In genomic region chr2:231039821-231040364, GRCh38 we compare ENCODE assay signal across 1 cellular context.
A peak's percentile ranks its signal among the peaks of the same experiment; 100 is the strongest.
TF ChIP-seq lines count a peak whose summit lies in the region.

No MANE protein-coding gene starts in this region.

TF ChIP-seq in HepG2, 621 proteins besides CTCF, POLR2A, EP300 and RAD21 (continued from another document and continues in another):
- no peak for TF ChIP-seq ZBTB49 (CRISPR knock-in tag; IDR thresholded peaks at IDR 0.05; ENCODE audit: borderline replicate concordance)
- TF ChIP-seq STAT5B (CRISPR knock-in tag; IDR thresholded peaks at IDR 0.05), result no peak
- no peak; the same call in 1 of the 2 replicates for TF ChIP-seq BORCS8-MEF2B (CRISPR knock-in tag; IDR thresholded peaks at IDR 0.05)
- TF ChIP-seq TFDP1 (CRISPR knock-in tag; IDR thresholded peaks at IDR 0.05; ENCODE audit: borderline replicate concordance), result no peak
- no peak; the same call in 1 of the 2 replicates for TF ChIP-seq NR2F2 (IDR thresholded peaks at IDR 0.05; ENCODE audit: borderline replicate concordance, low read depth)
- no peak for TF ChIP-seq HCFC1 (IDR thresholded peaks at IDR 0.05; ENCODE audit: low read depth, low read length)
- TF ChIP-seq ZNF513 (CRISPR knock-in tag; conservative IDR thresholded peaks at IDR 0.05), result no peak
- TF ChIP-seq SP5 (CRISPR knock-in tag; IDR thresholded peaks at IDR 0.05; ENCODE audit: borderline replicate concordance, low read depth), result peak; percentile 84
- TF ChIP-seq ZSCAN12 (CRISPR knock-in tag; IDR thresholded peaks at IDR 0.05), result no peak
- peak; percentile 61 for TF ChIP-seq NR2F6 (IDR thresholded peaks at IDR 0.05)
- TF ChIP-seq NR2F6 (CRISPR knock-in tag; IDR thresholded peaks at IDR 0.05), result peak; percentile 70
- no peak for TF ChIP-seq XRCC5 (optimal IDR thresholded peaks at IDR 0.05; ENCODE audit: low read length)
- no peak; the same call in 1 of the 2 replicates for TF ChIP-seq FOXC1 (CRISPR knock-in tag; IDR thresholded peaks at IDR 0.05; ENCODE audit: borderline replicate concordance)
- TF ChIP-seq SP4 (CRISPR knock-in tag; IDR thresholded peaks at IDR 0.05), result peak; percentile 48; the same call in 1 of the 2 replicates
- TF ChIP-seq CREB1 (IDR thresholded peaks at IDR 0.05), result no peak
- no peak for TF ChIP-seq CREB1 (CRISPR knock-in tag; IDR thresholded peaks at IDR 0.05)
- no peak for TF ChIP-seq ZNF605 (CRISPR knock-in tag; IDR thresholded peaks at IDR 0.05)
- TF ChIP-seq TP53 (CRISPR knock-in tag; conservative IDR thresholded peaks at IDR 0.05), result no peak
- TF ChIP-seq DPF2 (CRISPR knock-in tag; IDR thresholded peaks at IDR 0.05; ENCODE audit: borderline replicate concordance, low read depth), result peak; percentile 29; the same call in 1 of the 2 replicates
- TF ChIP-seq JUN (CRISPR knock-in tag; IDR thresholded peaks at IDR 0.05), result no peak
- no peak; the same call in 1 of the 2 replicates for TF ChIP-seq ZNF761 (CRISPR knock-in tag; conservative IDR thresholded peaks at IDR 0.05)
- TF ChIP-seq SIN3A (IDR thresholded peaks at IDR 0.05; ENCODE audit: borderline replicate concordance, low read depth, low read length), result no peak
- TF ChIP-seq ZBTB3 (CRISPR knock-in tag; IDR thresholded peaks at IDR 0.05; ENCODE audit: borderline replicate concordance, low read depth), result no peak
- no peak for TF ChIP-seq ZNF34 (CRISPR knock-in tag; IDR thresholded peaks at IDR 0.05; ENCODE audit: borderline replicate concordance)
- no peak for TF ChIP-seq U2AF1 (optimal IDR thresholded peaks at IDR 0.05; ENCODE audit: low read depth, low read length)
- no peak for TF ChIP-seq ZNF691 (CRISPR knock-in tag; IDR thresholded peaks at IDR 0.05; ENCODE audit: borderline replicate concordance, low read depth)
- TF ChIP-seq ZC3H13 (CRISPR knock-in tag; IDR thresholded peaks at IDR 0.05), result peak; percentile 71; the same call in 1 of the 2 replicates
- no peak for TF ChIP-seq KAT8 (CRISPR knock-in tag; IDR thresholded peaks at IDR 0.05)
- TF ChIP-seq TMF1 (CRISPR knock-in tag; IDR thresholded peaks at IDR 0.05; ENCODE audit: low read depth), result no peak
- no peak for TF ChIP-seq SETDB1 (CRISPR knock-in tag; IDR thresholded peaks at IDR 0.05; ENCODE audit: borderline replicate concordance)
- no peak for TF ChIP-seq GMEB1 (CRISPR knock-in tag; IDR thresholded peaks at IDR 0.05; ENCODE audit: borderline replicate concordance)
- no peak for TF ChIP-seq KIAA2018 (CRISPR knock-in tag; IDR thresholded peaks at IDR 0.05; ENCODE audit: borderline replicate concordance)
- TF ChIP-seq ZMAT5 (CRISPR knock-in tag; IDR thresholded peaks at IDR 0.05; ENCODE audit: borderline replicate concordance, low read depth), result no peak
- TF ChIP-seq HNF4G (IDR thresholded peaks at IDR 0.05; ENCODE audit: borderline replicate concordance, low read depth, low read length), result peak; percentile 46; the same call in 1 of the 2 replicates
- TF ChIP-seq HNF4G (CRISPR knock-in tag; IDR thresholded peaks at IDR 0.05; ENCODE audit: borderline replicate concordance, low read depth), result no peak; the same call in 1 of the 2 replicates
- no peak for TF ChIP-seq ZNF891 (CRISPR knock-in tag; IDR thresholded peaks at IDR 0.05)
- TF ChIP-seq ZNF883 (CRISPR knock-in tag; IDR thresholded peaks at IDR 0.05; ENCODE audit: not compliant biosample characterization), result no peak
- no peak for TF ChIP-seq PAWR (CRISPR knock-in tag; IDR thresholded peaks at IDR 0.05; ENCODE audit: borderline replicate concordance)
- peak; percentile 42; the same call in 1 of the 2 replicates for TF ChIP-seq PHF21A (CRISPR knock-in tag; IDR thresholded peaks at IDR 0.05)
- TF ChIP-seq ARID3A (IDR thresholded peaks at IDR 0.05; ENCODE audit: low read depth, low read length), result no peak
- peak; percentile 71 for TF ChIP-seq SALL1 (CRISPR knock-in tag; IDR thresholded peaks at IDR 0.05)
- no peak for TF ChIP-seq HMGA1 (CRISPR knock-in tag; conservative IDR thresholded peaks at IDR 0.05)
- no peak for TF ChIP-seq HOXA5 (CRISPR knock-in tag; IDR thresholded peaks at IDR 0.05)
- TF ChIP-seq HIC2 (CRISPR knock-in tag; IDR thresholded peaks at IDR 0.05; ENCODE audit: low read depth), result 0 out of 2 replicates have a peak, but pooled peaks have one; percentile 28
- no peak for TF ChIP-seq POLR2G (IDR thresholded peaks at IDR 0.05; ENCODE audit: low read depth, low read length)
- TF ChIP-seq MIXL1 (CRISPR knock-in tag; IDR thresholded peaks at IDR 0.05), result no peak
- TF ChIP-seq CBFB (CRISPR knock-in tag; IDR thresholded peaks at IDR 0.05), result no peak
